In genomic region chr13:63490149-63490548, GRCh38 we compare ENCODE assay signal across 30 cellular contexts.
"Had no signal": no experiment of that assay in that cellular context is flagged by ENCODE, and none has a peak within 500 bp of the region (broad histone marks: within the 10 kb centered on the region; RNA-seq: fewer than 3 reads in every experiment).

No MANE protein-coding gene starts in this region.

- H3K9me3 ChIP-seq: lower lobe of right lung, pancreas, prostate gland, sigmoid colon, suprapubic skin, thoracic aorta, tibial artery, uterus had no signal

- H3K4me1 ChIP-seq: left lung, lower lobe of right lung, pancreas, prostate gland, sigmoid colon, spleen, suprapubic skin, tibial artery, uterus had no signal

- H3K4me3 Mint-ChIP-seq: immature natural killer cell; naive thymus-derived CD8-positive, alpha-beta T cell; nephron; neural crest cell; stimulated activated effector memory CD8-positive, alpha-beta T cell treated with anti-CD3 and anti-CD28 coated beads, Interleukin-12 subunit alpha, Interleukin-12 subunit beta, amount 100 ng/mL, for 72 hours; stimulated activated naive CD8-positive, alpha-beta T cell treated with anti-CD3 and anti-CD28 coated beads, Interleukin-15, Interleukin-2, amounts not matched to agents 100 ng/mL and 50 ng/mL, for 24 hours; type B pancreatic cell had no signal

- DNase-seq: hypothalamus; immature natural killer cell; kidney; left colon; left lung; lower lobe of right lung; mammary epithelial cell; mesenchymal stem cell; naive thymus-derived CD8-positive, alpha-beta T cell; nucleus accumbens; pancreas; posterior cingulate gyrus; retina; right cardiac atrium; sigmoid colon; small intestine; spleen; stimulated activated CD4-positive, alpha-beta T cell treated with anti-CD3 and anti-CD28 coated beads, Interleukin-4, amount 100 ng/mL, for 24 hours; stimulated activated naive CD4-positive, alpha-beta T cell; tibial artery; uterus had no signal

- H3K36me3 ChIP-seq: left lung, lower lobe of right lung, pancreas, prostate gland, sigmoid colon, spleen, suprapubic skin, thoracic aorta, tibial artery, uterus had no signal

- H3K4me1 Mint-ChIP-seq: immature natural killer cell; naive thymus-derived CD8-positive, alpha-beta T cell; nephron; neural crest cell; stimulated activated effector memory CD8-positive, alpha-beta T cell treated with anti-CD3 and anti-CD28 coated beads, Interleukin-12 subunit alpha, Interleukin-12 subunit beta, amount 100 ng/mL, for 72 hours had no signal

- H3K27ac Mint-ChIP-seq: immature natural killer cell; naive thymus-derived CD8-positive, alpha-beta T cell; nephron; stimulated activated effector memory CD8-positive, alpha-beta T cell treated with anti-CD3 and anti-CD28 coated beads, Interleukin-12 subunit alpha, Interleukin-12 subunit beta, amount 100 ng/mL, for 72 hours; stimulated activated naive CD8-positive, alpha-beta T cell treated with anti-CD3 and anti-CD28 coated beads, Interleukin-15, Interleukin-2, amounts not matched to agents 100 ng/mL and 50 ng/mL, for 24 hours; type B pancreatic cell had no signal

- H3K27ac ChIP-seq: left lung, lower lobe of right lung, pancreas, prostate gland, sigmoid colon, spleen, suprapubic skin, thoracic aorta, tibial artery, uterus had no signal

- H3K36me3 Mint-ChIP-seq: immature natural killer cell; naive thymus-derived CD8-positive, alpha-beta T cell; stimulated activated effector memory CD8-positive, alpha-beta T cell treated with anti-CD3 and anti-CD28 coated beads, Interleukin-12 subunit alpha, Interleukin-12 subunit beta, amount 100 ng/mL, for 72 hours; type B pancreatic cell had no signal

- H3K9me3 Mint-ChIP-seq: nephron had no signal

- FAIRE-seq: islet of Langerhans, kidney, pancreas, small intestine had no signal

- H3K27me3 Mint-ChIP-seq: naive thymus-derived CD8-positive, alpha-beta T cell; stimulated activated naive CD8-positive, alpha-beta T cell treated with anti-CD3 and anti-CD28 coated beads, Interleukin-15, Interleukin-2, amounts not matched to agents 100 ng/mL and 50 ng/mL, for 24 hours; type B pancreatic cell had no signal

- H3K27me3 ChIP-seq: left lung, pancreas, sigmoid colon, spleen, suprapubic skin, tibial artery, uterus had no signal

- H3K4me3 ChIP-seq: left lung, lower lobe of right lung, pancreas, prostate gland, sigmoid colon, spleen, suprapubic skin, thoracic aorta, tibial artery, uterus had no signal

- ATAC-seq: left colon; left lung; lower lobe of right lung; naive thymus-derived CD8-positive, alpha-beta T cell; pancreas; right cardiac atrium; stimulated activated effector memory CD8-positive, alpha-beta T cell treated with anti-CD3 and anti-CD28 coated beads, Interleukin-12 subunit alpha, Interleukin-12 subunit beta, amount 100 ng/mL, for 72 hours had no signal
